Comparison of ENCODE assay signal across 15 cellular contexts in genomic region chr2:26727641-26728561, GRCh38. TPM values are rescaled to one million over a fixed set of nuclear protein-coding genes. Genes with fewer than 3 reads are reported as not detected.
DNase-seq lines count a peak whose midpoint lies in the region; ATAC-seq, FAIRE-seq and TF ChIP-seq lines count a peak whose summit lies in the region.
"Had no signal": no experiment of that assay in that cellular context is flagged by ENCODE, and none has a peak within 500 bp of the region (broad histone marks: within the 10 kb centered on the region; RNA-seq: fewer than 3 reads in every experiment).

No MANE protein-coding gene starts in this region.

- FAIRE-seq in HepG2 (lab: Jason Lieb, UNC), result no peak

- no peak for TF ChIP-seq POLR2A in HepG2 (IDR thresholded peaks at IDR 0.05; ENCODE audit: insufficient read depth in 1 of 2, low read depth in 2 of 2, low read length in 2 of 2)

- H3K27me3 Mint-ChIP-seq in activated naive CD4-positive, alpha-beta T cell treated with anti-CD3 and anti-CD28 coated beads for 36 hours (ENCODE audit: low read depth), result peaks cover 10% of the 10 kb centered on the region
- H3K27me3 Mint-ChIP-seq in stimulated activated naive CD8-positive, alpha-beta T cell treated with anti-CD3 and anti-CD28 coated beads, Interleukin-15, amount 100 ng/mL, for 72 hours, result peaks cover 33% of the 10 kb centered on the region

- no peaks in the 10 kb centered on the region for H3K9me3 Mint-ChIP-seq in activated naive CD4-positive, alpha-beta T cell treated with anti-CD3 and anti-CD28 coated beads for 36 hours
- no peaks in the 10 kb centered on the region for H3K9me3 Mint-ChIP-seq in stimulated activated naive CD8-positive, alpha-beta T cell treated with anti-CD3 and anti-CD28 coated beads, Interleukin-15, amount 100 ng/mL, for 72 hours
- H3K9me3 Mint-ChIP-seq: CD8-positive, alpha-beta memory T cell; central memory CD8-positive, alpha-beta T cell; mesothelial cell of epicardium had no signal

- H3K4me2 ChIP-seq in HepG2 (ENCODE audit: low read depth, low read length) (no peak overlapping the region), mesendoderm (ENCODE audit: low read length) (no peak overlapping the region)

- H3K23ac ChIP-seq in mesendoderm (ENCODE audit: low read length), result no peak overlapping the region

- no peak for ATAC-seq in HepG2
- ATAC-seq in stimulated activated naive CD8-positive, alpha-beta T cell treated with anti-CD3 and anti-CD28 coated beads, Interleukin-15, amount 100 ng/mL, for 72 hours, result peak; percentile 37

- H3K27me3 ChIP-seq in cardiac muscle cell, result no peaks in the 10 kb centered on the region
- no peaks in the 10 kb centered on the region for H3K27me3 ChIP-seq in right atrium auricular region
- H3K27me3 ChIP-seq in HepG2 (ENCODE audit: control insufficient read depth in 1 of 2, insufficient read depth in 2 of 2, low read length in 2 of 2), result peaks cover 7 to 55% of the 10 kb centered on the region in 2 experiments; a peak in 3 of 5 replicates
- H3K27me3 ChIP-seq in mesendoderm (ENCODE audit: insufficient read depth, low read length, poor library complexity), result no peaks in the 10 kb centered on the region

- H3K79me2 ChIP-seq in HepG2 (ENCODE audit: insufficient read depth, low read length) (no peaks in the 10 kb centered on the region), mesendoderm (ENCODE audit: control insufficient read depth, insufficient read depth, low read length) (no peaks in the 10 kb centered on the region)

- DNase-seq in cardiac muscle cell (ENCODE audit: low read depth in 1 of 2, low spot score in 1 of 2) (peak in 1 of 2 donors; percentile 51), right atrium auricular region (ENCODE audit: low spot score) (no peak), HepG2 (ENCODE audit: low spot score) (no peak), pons (ENCODE audit: low spot score) (no peak), mesendoderm (no peak), ecto neural progenitor cell (ENCODE audit: low spot score) (no peak)
- DNase-seq in activated naive CD4-positive, alpha-beta T cell treated with anti-CD3 and anti-CD28 coated beads for 36 hours, result peak; percentile 25
- DNase-seq in stimulated activated naive CD8-positive, alpha-beta T cell treated with anti-CD3 and anti-CD28 coated beads, Interleukin-15, amount 100 ng/mL, for 72 hours, result no peak
- DNase-seq: glutamatergic neuron, NCI-H1417 treated with DMSO at 0.1 percent for 48 hours, right lobe of liver had no signal

- H4K20me1 ChIP-seq in HepG2 (ENCODE audit: insufficient read depth, low read length), result no peaks in the 10 kb centered on the region

- H3K36me3 Mint-ChIP-seq in activated naive CD4-positive, alpha-beta T cell treated with anti-CD3 and anti-CD28 coated beads for 36 hours (ENCODE audit: low read depth), result no peaks in the 10 kb centered on the region
- H3K36me3 Mint-ChIP-seq: CD8-positive, alpha-beta memory T cell; mesothelial cell of epicardium had no signal

- TF ChIP-seq RAD21 in HepG2 (CRISPR knock-in tag; IDR thresholded peaks at IDR 0.05), result no peak

- no peak overlapping the region for H3K4ac ChIP-seq in mesendoderm (ENCODE audit: low read depth, low read length)

- no peaks in the 10 kb centered on the region for H3K79me1 ChIP-seq in mesendoderm (ENCODE audit: low read length)

- no peak overlapping the region for H4K8ac ChIP-seq in mesendoderm (ENCODE audit: low read depth, low read length)

- no peaks in the 10 kb centered on the region for H3K9me3 ChIP-seq in cardiac muscle cell (ENCODE audit: low read depth)
- no peaks in the 10 kb centered on the region for H3K9me3 ChIP-seq in right atrium auricular region
- H3K9me3 ChIP-seq in HepG2 (ENCODE audit: low read length), result no peaks in the 10 kb centered on the region
- H3K9me3 ChIP-seq: right lobe of liver had no signal

- no peaks in the 10 kb centered on the region for H3K4me1 Mint-ChIP-seq in activated naive CD4-positive, alpha-beta T cell treated with anti-CD3 and anti-CD28 coated beads for 36 hours (ENCODE audit: low read depth)
- H3K4me1 Mint-ChIP-seq in stimulated activated naive CD8-positive, alpha-beta T cell treated with anti-CD3 and anti-CD28 coated beads, Interleukin-15, amount 100 ng/mL, for 72 hours, result peaks cover 4% of the 10 kb centered on the region
- H3K4me1 Mint-ChIP-seq: CD8-positive, alpha-beta memory T cell; central memory CD8-positive, alpha-beta T cell had no signal

- H3K4me3 Mint-ChIP-seq in activated naive CD4-positive, alpha-beta T cell treated with anti-CD3 and anti-CD28 coated beads for 36 hours, result no peak overlapping the region
- H3K4me3 Mint-ChIP-seq in stimulated activated naive CD8-positive, alpha-beta T cell treated with anti-CD3 and anti-CD28 coated beads, Interleukin-15, amount 100 ng/mL, for 72 hours, result peak overlapping the region in 1 of 2 donors; percentile 61
- H3K4me3 Mint-ChIP-seq: central memory CD8-positive, alpha-beta T cell; mesothelial cell of epicardium had no signal

- H2AFZ ChIP-seq in HepG2 (ENCODE audit: low read length), result no peak overlapping the region

- BruUV-seq in HepG2 (replicated peaks; lab: Mats Ljungman, UMichigan), result no TSS peak

- in situ Hi-C loops in HepG2 (cut with HindIII; ENCODE audit: extremely low pct_ligation_motif_present, low pct_unique_long_range_greater_than_20kb), result no loop called here

- CTCF ChIA-PET in activated naive CD4-positive, alpha-beta T cell treated with anti-CD3 and anti-CD28 coated beads for 36 hours (lab: Charles Lee), result interaction anchor here (0.8 to 1.3 kb wide), 4 partner anchors 12 to 138 kb away, joined by 3 to 5 read pairs (median 4); no protein-coding TSS in a partner anchor
- CTCF ChIA-PET in HepG2 (lab: Yijun Ruan, JAX; ENCODE audit: low intra/inter-chr PET ratio, low total read pairs), result no interaction called here

- TF ChIP-seq CTCF in cardiac muscle cell (IDR thresholded peaks at IDR 0.05; ENCODE audit: low read depth, low read length) (peak; percentile 35), right atrium auricular region (IDR thresholded peaks at IDR 0.05) (peak in 1 of 2 donors; percentile 29), HepG2 (CRISPR knock-in tag; IDR thresholded peaks at IDR 0.05) (no peak)

- H4K5ac ChIP-seq in mesendoderm (ENCODE audit: low read length), result no peak overlapping the region

- H3K4me3 ChIP-seq in cardiac muscle cell (no peak overlapping the region), right atrium auricular region (no peak overlapping the region), HepG2 (replicated peaks in 1 of 3; ENCODE audit: insufficient read depth in 1 of 3, low read depth in 2 of 3, low read length in 3 of 3) (no peak overlapping the region), mesendoderm (ENCODE audit: low read length) (no peak overlapping the region)
- H3K4me3 ChIP-seq: right lobe of liver had no signal

- POLR2A ChIA-PET in HepG2 (lab: Yijun Ruan, JAX), result no interaction called here

- H2BK120ac ChIP-seq in mesendoderm (ENCODE audit: low read depth, low read length), result no peak overlapping the region

- intact Hi-C loops in activated naive CD4-positive, alpha-beta T cell treated with anti-CD3 and anti-CD28 coated beads for 36 hours (cut with micrococcal nuclease), result no loop called here
- intact Hi-C loops in HepG2 (cut with micrococcal nuclease; ENCODE audit: unreplicated experiment), result loop anchor here (10.0 kb wide), 1 partner anchor 93 kb away; no protein-coding TSS in a partner anchor

- H3K27ac ChIP-seq in cardiac muscle cell, result no peak overlapping the region
- no peak overlapping the region for H3K27ac ChIP-seq in right atrium auricular region
- no peak overlapping the region for H3K27ac ChIP-seq in HepG2 (ENCODE audit: extremely low read length, insufficient read depth, low read length)
- no peak overlapping the region for H3K27ac ChIP-seq in mesendoderm (ENCODE audit: low read depth, low read length)
- H3K27ac ChIP-seq: right lobe of liver had no signal

- TF ChIP-seq EP300 in HepG2 (IDR thresholded peaks at IDR 0.05; ENCODE audit: low read depth in 2 of 2, low read length in 2 of 2) (no peak), HepG2 (CRISPR knock-in tag; IDR thresholded peaks at IDR 0.05; ENCODE audit: borderline replicate concordance) (no peak)

- no peak overlapping the region for H2BK15ac ChIP-seq in mesendoderm (replicated peaks; ENCODE audit: low read depth)

- 90% methylated on average over 85 of the region's 101 CpGs for WGBS in HepG2 (ENCODE audit: low lambda C conversion rate)
- WGBS in mesendoderm (ENCODE audit: extremely low coverage, insufficient coverage, low lambda C conversion rate), result no CpG with 5 or more reads among the region's 101 CpGs

- H3K27ac Mint-ChIP-seq in activated naive CD4-positive, alpha-beta T cell treated with anti-CD3 and anti-CD28 coated beads for 36 hours, result no peak overlapping the region
- no peak overlapping the region for H3K27ac Mint-ChIP-seq in stimulated activated naive CD8-positive, alpha-beta T cell treated with anti-CD3 and anti-CD28 coated beads, Interleukin-15, amount 100 ng/mL, for 72 hours
- H3K27ac Mint-ChIP-seq: CD8-positive, alpha-beta memory T cell; mesothelial cell of epicardium had no signal

- H2AK5ac ChIP-seq in mesendoderm (ENCODE audit: low read length), result no peak overlapping the region

- no peak overlapping the region for H3K56ac ChIP-seq in mesendoderm (ENCODE audit: low read length)

- H2BK5ac ChIP-seq in mesendoderm (ENCODE audit: low read length), result no peak overlapping the region

- H3K4me1 ChIP-seq in cardiac muscle cell (ENCODE audit: low read depth), result peaks cover 3% of the 10 kb centered on the region
- peaks cover 0 to 36% of the 10 kb centered on the region in 2 donors for H3K4me1 ChIP-seq in right atrium auricular region
- H3K4me1 ChIP-seq in HepG2 (ENCODE audit: insufficient read depth, low read length), result peaks cover 23% of the 10 kb centered on the region
- H3K4me1 ChIP-seq in mesendoderm (ENCODE audit: control insufficient read depth, low read depth, low read length), result no peaks in the 10 kb centered on the region

- H3K36me3 ChIP-seq in cardiac muscle cell, result no peaks in the 10 kb centered on the region
- peaks cover 5% of the 10 kb centered on the region for H3K36me3 ChIP-seq in right atrium auricular region
- H3K36me3 ChIP-seq in HepG2 (replicated peaks in 1 of 2; ENCODE audit: control insufficient read depth in 1 of 2, insufficient read depth in 2 of 2, low read length in 2 of 2), result no peaks in the 10 kb centered on the region
- H3K36me3 ChIP-seq in mesendoderm (ENCODE audit: control insufficient read depth, insufficient read depth, low read length), result no peaks in the 10 kb centered on the region
- H3K36me3 ChIP-seq: right lobe of liver had no signal

- H3K9ac ChIP-seq in HepG2 (ENCODE audit: insufficient read depth, low read depth, low read length) (no peak overlapping the region), mesendoderm (ENCODE audit: low read length) (no peak overlapping the region)

- H3K18ac ChIP-seq in mesendoderm (ENCODE audit: low read length), result no peak overlapping the region

RNA-seq across cellular contexts. Expression of gene KCNK3, which starts 35.4 kb away (rescaled TPM):
- 2.9 and 6.2 TPM in 2 replicates for total RNA-seq in cardiac muscle cell
- 3.1 and 3.5 TPM in 2 replicates for polyA plus RNA-seq in cardiac muscle cell
- total RNA-seq in right atrium auricular region, result 10 to 100 TPM; 47.5 to 50.0 TPM
- not detected for total RNA-seq in activated naive CD4-positive, alpha-beta T cell treated with anti-CD3 and anti-CD28 coated beads for 36 hours
- total RNA-seq in HepG2 (2016; rRNA removed; fragmentation: Illumina TruSeq; extraction: Trizol), result not detected in 2 replicates
- not detected in 2 replicates for total RNA-seq in HepG2 (2016; cell fraction: cytosol; rRNA removed; fragmentation: Illumina TruSeq; extraction: Trizol; ENCODE audit: low read depth)
- not detected in 2 replicates for total RNA-seq in HepG2 (2016; cell fraction: insoluble cytoplasmic fraction; rRNA removed; fragmentation: Illumina TruSeq; extraction: Trizol)
- not detected in 2 replicates for total RNA-seq in HepG2 (2016; cell fraction: membrane; rRNA removed; fragmentation: Illumina TruSeq; extraction: Trizol)
- not detected in 2 replicates for total RNA-seq in HepG2 (2016; cell fraction: nucleus; rRNA removed; fragmentation: Illumina TruSeq; extraction: Trizol)
- polyA plus RNA-seq in HepG2 (2011; rRNA removed), result 0.03 TPM in 1 of 2 replicates, not detected in the other
- not detected in 2 replicates for polyA plus RNA-seq in HepG2 (2011; cell fraction: cytosol; rRNA removed)
- not detected in 2 replicates for polyA plus RNA-seq in HepG2 (2011; cell fraction: nucleus; rRNA removed)
- polyA plus RNA-seq in HepG2 (2012), result not detected in 2 replicates
- polyA plus RNA-seq in HepG2 (2016; cell fraction: cytosol; fragmentation: Illumina TruSeq; extraction: Trizol; ENCODE audit: low read depth), result not detected in 2 replicates
- polyA plus RNA-seq in HepG2 (2016; cell fraction: insoluble cytoplasmic fraction; fragmentation: Illumina TruSeq; extraction: Trizol; ENCODE audit: low read depth), result not detected in 2 replicates
- polyA plus RNA-seq in HepG2 (2016; cell fraction: membrane; fragmentation: Illumina TruSeq; extraction: Trizol; ENCODE audit: low read depth), result not detected in 2 replicates
- not detected in 2 replicates for polyA plus RNA-seq in HepG2 (2016; cell fraction: nucleus; fragmentation: Illumina TruSeq; extraction: Trizol; ENCODE audit: insufficient read depth, low read depth)
- polyA minus RNA-seq in HepG2 (2011; rRNA and poly(A)+ RNA removed; ENCODE audit: low replicate concordance), result 3.7 TPM in 1 of 2 replicates, not detected in the other
- not detected in 2 replicates for polyA minus RNA-seq in HepG2 (2011; cell fraction: cytosol; rRNA and poly(A)+ RNA removed)
- polyA minus RNA-seq in HepG2 (2011; cell fraction: nucleus; rRNA and poly(A)+ RNA removed), result not detected in 2 replicates
- polyA plus RNA-seq in mesendoderm (2013, experiment 1 of 2), result 0.51 TPM
- polyA plus RNA-seq in mesendoderm (2013, experiment 2 of 2), result 0.38 TPM
- total RNA-seq: CD8-positive, alpha-beta memory T cell; T-helper 1 cell treated with Interleukin-12 subunit alpha and Interleukin-12 subunit beta and Interleukin-4 antibody, amounts not matched to agents 30 ng/mL and 1 ng/mL, for 36 hours had no signal
- polyA plus RNA-seq: CD8-positive, alpha-beta memory T cell had no signal

RNA-seq across cellular contexts. Expression of gene SLC35F6, which starts 36.2 kb away (rescaled TPM):
- total RNA-seq in cardiac muscle cell (11.2 and 21.4 TPM in 2 replicates), right atrium auricular region (10 to 100 TPM; 34.2 to 55.7 TPM), HepG2 (2016; rRNA removed; fragmentation: Illumina TruSeq; extraction: Trizol) (11.8 and 21.2 TPM in 2 replicates)
- polyA plus RNA-seq in cardiac muscle cell (4.2 and 7.2 TPM in 2 replicates), HepG2 (2011; rRNA removed) (15.2 and 19.2 TPM in 2 replicates)
- total RNA-seq in activated naive CD4-positive, alpha-beta T cell treated with anti-CD3 and anti-CD28 coated beads for 36 hours, result 1 to 10 TPM; 2.0 to 2.7 TPM
- total RNA-seq in HepG2 (2016; cell fraction: cytosol; rRNA removed; fragmentation: Illumina TruSeq; extraction: Trizol; ENCODE audit: low read depth), result 3.5 and 3.7 TPM in 2 replicates
- 9.9 and 20.3 TPM in 2 replicates for total RNA-seq in HepG2 (2016; cell fraction: insoluble cytoplasmic fraction; rRNA removed; fragmentation: Illumina TruSeq; extraction: Trizol)
- 14.2 and 15.5 TPM in 2 replicates for total RNA-seq in HepG2 (2016; cell fraction: membrane; rRNA removed; fragmentation: Illumina TruSeq; extraction: Trizol)
- total RNA-seq in HepG2 (2016; cell fraction: nucleus; rRNA removed; fragmentation: Illumina TruSeq; extraction: Trizol), result 19.3 and 24.0 TPM in 2 replicates
- 16.7 and 16.8 TPM in 2 replicates for polyA plus RNA-seq in HepG2 (2011; cell fraction: cytosol; rRNA removed)
- polyA plus RNA-seq in HepG2 (2011; cell fraction: nucleus; rRNA removed), result 12.0 and 12.7 TPM in 2 replicates
- 7.1 and 9.5 TPM in 2 replicates for polyA plus RNA-seq in HepG2 (2012)
- polyA plus RNA-seq in HepG2 (2016; cell fraction: cytosol; fragmentation: Illumina TruSeq; extraction: Trizol; ENCODE audit: low read depth), result 2.7 and 3.6 TPM in 2 replicates
- polyA plus RNA-seq in HepG2 (2016; cell fraction: insoluble cytoplasmic fraction; fragmentation: Illumina TruSeq; extraction: Trizol; ENCODE audit: low read depth), result 7.6 and 11.6 TPM in 2 replicates
- 8.6 and 8.7 TPM in 2 replicates for polyA plus RNA-seq in HepG2 (2016; cell fraction: membrane; fragmentation: Illumina TruSeq; extraction: Trizol; ENCODE audit: low read depth)
- polyA plus RNA-seq in HepG2 (2016; cell fraction: nucleus; fragmentation: Illumina TruSeq; extraction: Trizol; ENCODE audit: insufficient read depth, low read depth), result 26.2 and 26.3 TPM in 2 replicates
- 75.6 and 115 TPM in 2 replicates for polyA minus RNA-seq in HepG2 (2011; rRNA and poly(A)+ RNA removed; ENCODE audit: low replicate concordance)
- polyA minus RNA-seq in HepG2 (2011; cell fraction: cytosol; rRNA and poly(A)+ RNA removed), result 19.2 and 22.7 TPM in 2 replicates
- 13.9 and 16.2 TPM in 2 replicates for polyA minus RNA-seq in HepG2 (2011; cell fraction: nucleus; rRNA and poly(A)+ RNA removed)
- 11.1 TPM for polyA plus RNA-seq in mesendoderm (2013, experiment 1 of 2)
- 10.8 TPM for polyA plus RNA-seq in mesendoderm (2013, experiment 2 of 2)

RNA-seq across cellular contexts. Expression of gene CENPA, which starts 58.0 kb away (rescaled TPM):
- total RNA-seq in cardiac muscle cell (1.9 and 18.6 TPM in 2 replicates), right atrium auricular region (under 1 TPM; 0.35 to 0.41 TPM), HepG2 (2016; rRNA removed; fragmentation: Illumina TruSeq; extraction: Trizol) (38.5 and 45.8 TPM in 2 replicates)
- polyA plus RNA-seq in cardiac muscle cell (5.1 and 51.8 TPM in 2 replicates), HepG2 (2011; rRNA removed) (19.6 and 28.5 TPM in 2 replicates)
- total RNA-seq in activated naive CD4-positive, alpha-beta T cell treated with anti-CD3 and anti-CD28 coated beads for 36 hours, result 10 to 100 TPM; 42.9 to 43.6 TPM
- 27.1 and 37.2 TPM in 2 replicates for total RNA-seq in HepG2 (2016; cell fraction: cytosol; rRNA removed; fragmentation: Illumina TruSeq; extraction: Trizol; ENCODE audit: low read depth)
- 39.2 and 39.7 TPM in 2 replicates for total RNA-seq in HepG2 (2016; cell fraction: insoluble cytoplasmic fraction; rRNA removed; fragmentation: Illumina TruSeq; extraction: Trizol)
- 50.6 and 55.2 TPM in 2 replicates for total RNA-seq in HepG2 (2016; cell fraction: membrane; rRNA removed; fragmentation: Illumina TruSeq; extraction: Trizol)
- total RNA-seq in HepG2 (2016; cell fraction: nucleus; rRNA removed; fragmentation: Illumina TruSeq; extraction: Trizol), result 16.6 and 16.9 TPM in 2 replicates
- 18.7 and 25.1 TPM in 2 replicates for polyA plus RNA-seq in HepG2 (2011; cell fraction: cytosol; rRNA removed)
- 8.8 and 11.8 TPM in 2 replicates for polyA plus RNA-seq in HepG2 (2011; cell fraction: nucleus; rRNA removed)
- 10.6 and 18.8 TPM in 2 replicates for polyA plus RNA-seq in HepG2 (2012)
- 28.0 and 40.7 TPM in 2 replicates for polyA plus RNA-seq in HepG2 (2016; cell fraction: cytosol; fragmentation: Illumina TruSeq; extraction: Trizol; ENCODE audit: low read depth)
- polyA plus RNA-seq in HepG2 (2016; cell fraction: insoluble cytoplasmic fraction; fragmentation: Illumina TruSeq; extraction: Trizol; ENCODE audit: low read depth), result 52.5 and 56.7 TPM in 2 replicates
- polyA plus RNA-seq in HepG2 (2016; cell fraction: membrane; fragmentation: Illumina TruSeq; extraction: Trizol; ENCODE audit: low read depth), result 39.4 and 51.0 TPM in 2 replicates
- polyA plus RNA-seq in HepG2 (2016; cell fraction: nucleus; fragmentation: Illumina TruSeq; extraction: Trizol; ENCODE audit: insufficient read depth, low read depth), result 36.5 and 39.2 TPM in 2 replicates
- polyA minus RNA-seq in HepG2 (2011; rRNA and poly(A)+ RNA removed; ENCODE audit: low replicate concordance), result 18.6 and 61.4 TPM in 2 replicates
- 6.7 and 8.0 TPM in 2 replicates for polyA minus RNA-seq in HepG2 (2011; cell fraction: cytosol; rRNA and poly(A)+ RNA removed)
- polyA minus RNA-seq in HepG2 (2011; cell fraction: nucleus; rRNA and poly(A)+ RNA removed), result 9.1 and 11.3 TPM in 2 replicates
- 21.7 TPM for polyA plus RNA-seq in mesendoderm (2013, experiment 1 of 2)
- 22.9 TPM for polyA plus RNA-seq in mesendoderm (2013, experiment 2 of 2)
